30 cellular contexts compared by ENCODE assay signal in the genomic region with DNA sequence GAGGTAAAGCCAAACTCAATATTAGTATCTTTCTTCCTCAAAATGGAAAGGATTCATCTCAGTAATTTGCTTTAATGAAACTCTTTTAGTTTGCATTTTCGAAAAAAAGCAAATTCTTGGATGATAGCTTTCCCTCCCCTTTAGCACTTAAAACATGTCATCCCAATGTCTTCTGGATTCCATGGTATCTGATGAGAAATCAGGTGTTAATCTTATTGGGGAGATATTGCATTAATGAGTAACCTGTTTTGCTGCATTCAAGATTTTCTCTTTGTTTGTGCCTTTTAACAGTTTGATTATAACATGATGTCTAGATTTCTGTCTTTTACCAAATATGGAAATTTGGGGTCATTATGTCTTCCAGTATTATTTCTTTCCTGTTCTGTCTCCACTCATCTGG.
"Had no signal": no experiment of that assay in that cellular context is flagged by ENCODE, and none has a peak within 500 bp of the region (broad histone marks: within the 10 kb centered on the region; RNA-seq: fewer than 3 reads in every experiment).

No MANE protein-coding gene starts in this region.

- DNase-seq: activated CD4-positive, alpha-beta memory T cell treated with anti-CD3 and anti-CD28 coated beads, Interleukin-2, amount 10 ng/mL, durations not matched to agents 7 days and 5 days; activated CD4-positive, alpha-beta T cell treated with anti-CD3 and anti-CD28 coated beads for 36 hours; activated CD4-positive, alpha-beta T cell treated with anti-CD3 and anti-CD28 coated beads, Interleukin-2, amount 50 U/mL, for 1 hour; activated gamma-delta T cell treated with Interleukin-2 at 50 U/mL for 16 hours; activated naive CD4-positive, alpha-beta T cell treated with anti-CD3 and anti-CD28 coated beads, Interleukin-2, amount 10 ng/mL, durations not matched to agents 7 days and 5 days; activated naive CD8-positive, alpha-beta T cell treated with anti-CD3 and anti-CD28 coated beads for 36 hours; activated T-cell treated with anti-CD3 and anti-CD28 coated beads, Interleukin-2, amount 50 U/mL, for 72 hours; anterior cingulate cortex; cerebellar nuclear complex; KBM-7; MG63; MV-4-11; NCI-H1092 treated with DMSO at 0.1 percent for 48 hours; NCI-H1417 treated with DMSO at 0.1 percent for 48 hours; NCI-H1694; NCI-H2029; NCI-H2171; NCI-H2227 treated with DMSO at 0.1 percent for 48 hours; NCI-H446 treated with DMSO at 0.1 percent for 48 hours; NCI-H524 treated with DMSO at 0.1 percent for 48 hours; NCI-H774; NK-92 treated with Interleukin-12 subunit alpha and Interleukin-12 subunit beta, amount 100 ng/mL, for 24 hours; Peyer's patch; Right ventricle myocardium superior; SJCRH30; SK-N-SH; T-helper 1 cell had no signal

- H3K4me2 ChIP-seq: SK-N-SH had no signal

- H3K4me3 Mint-ChIP-seq: activated CD4-positive, alpha-beta memory T cell treated with anti-CD3 and anti-CD28 coated beads, Interleukin-2, amount 10 ng/mL, durations not matched to agents 7 days and 5 days; activated CD4-positive, alpha-beta T cell treated with anti-CD3 and anti-CD28 coated beads for 36 hours; activated naive CD4-positive, alpha-beta T cell treated with anti-CD3 and anti-CD28 coated beads, Interleukin-2, amount 10 ng/mL, durations not matched to agents 7 days and 5 days; activated naive CD8-positive, alpha-beta T cell treated with anti-CD3 and anti-CD28 coated beads for 36 hours; activated T-cell treated with anti-CD3 and anti-CD28 coated beads, Interleukin-2, amount 50 U/mL, for 72 hours had no signal

- H3K9ac ChIP-seq: SK-N-SH had no signal

- H3K4me1 Mint-ChIP-seq: activated CD4-positive, alpha-beta memory T cell treated with anti-CD3 and anti-CD28 coated beads, Interleukin-2, amount 10 ng/mL, durations not matched to agents 7 days and 5 days; activated CD4-positive, alpha-beta T cell treated with anti-CD3 and anti-CD28 coated beads for 36 hours; activated naive CD4-positive, alpha-beta T cell treated with anti-CD3 and anti-CD28 coated beads, Interleukin-2, amount 10 ng/mL, durations not matched to agents 7 days and 5 days; activated naive CD8-positive, alpha-beta T cell treated with anti-CD3 and anti-CD28 coated beads for 36 hours had no signal

- H3K27ac ChIP-seq: Peyer's patch, RWPE1, SJCRH30, VCaP had no signal

- H3K4me3 ChIP-seq: MG63, Peyer's patch, SJCRH30 had no signal

- H3K9me3 ChIP-seq: Peyer's patch, SJCRH30, SK-N-SH had no signal

- H3K4me1 ChIP-seq: Peyer's patch, SJCRH30 had no signal

- H3K36me3 Mint-ChIP-seq: activated naive CD4-positive, alpha-beta T cell treated with anti-CD3 and anti-CD28 coated beads, Interleukin-2, amount 10 ng/mL, durations not matched to agents 7 days and 5 days; activated naive CD8-positive, alpha-beta T cell treated with anti-CD3 and anti-CD28 coated beads for 36 hours had no signal

- H3K27me3 ChIP-seq: MG63, Peyer's patch, SJCRH30 had no signal

- H3K27me3 Mint-ChIP-seq: activated CD4-positive, alpha-beta memory T cell treated with anti-CD3 and anti-CD28 coated beads, Interleukin-2, amount 10 ng/mL, durations not matched to agents 7 days and 5 days; activated CD4-positive, alpha-beta T cell treated with anti-CD3 and anti-CD28 coated beads for 36 hours; activated naive CD4-positive, alpha-beta T cell treated with anti-CD3 and anti-CD28 coated beads, Interleukin-2, amount 10 ng/mL, durations not matched to agents 7 days and 5 days; activated naive CD8-positive, alpha-beta T cell treated with anti-CD3 and anti-CD28 coated beads for 36 hours had no signal

- H3K36me3 ChIP-seq: MG63, Peyer's patch, SJCRH30 had no signal

- H3K27ac Mint-ChIP-seq: activated CD4-positive, alpha-beta memory T cell treated with anti-CD3 and anti-CD28 coated beads, Interleukin-2, amount 10 ng/mL, durations not matched to agents 7 days and 5 days; activated CD4-positive, alpha-beta T cell treated with anti-CD3 and anti-CD28 coated beads for 36 hours; activated naive CD4-positive, alpha-beta T cell treated with anti-CD3 and anti-CD28 coated beads, Interleukin-2, amount 10 ng/mL, durations not matched to agents 7 days and 5 days; activated naive CD8-positive, alpha-beta T cell treated with anti-CD3 and anti-CD28 coated beads for 36 hours; activated T-cell treated with anti-CD3 and anti-CD28 coated beads, Interleukin-2, amount 50 U/mL, for 72 hours; activated T-helper 2 cell treated with anti-CD3 and anti-CD28 coated beads, Interferon-gamma antibody, Interleukin-2, Interleukin-4, amounts not matched to agents 10 μg/mL and 5 μg/mL and 100 μg/mL, durations not matched to agents 14 hours and 24 hours and 36 hours had no signal
